14 cellular contexts compared by ENCODE assay signal in genomic region chr5:158039911-158040347, GRCh38.
A peak's percentile ranks its signal among the peaks of the same experiment; 100 is the strongest.
DNase-seq lines count a peak whose midpoint lies in the region; ATAC-seq and TF ChIP-seq lines count a peak whose summit lies in the region.
"Had no signal": no experiment of that assay in that cellular context is flagged by ENCODE, and none has a peak within 500 bp of the region (broad histone marks: within the 10 kb centered on the region; RNA-seq: fewer than 3 reads in every experiment).

No MANE protein-coding gene starts in this region.

- no peak for TF ChIP-seq CTCF in fibroblast of the aortic adventitia (IDR thresholded peaks at IDR 0.05; ENCODE audit: insufficient read depth, low read length)

- H3K36me3 Mint-ChIP-seq in activated T-cell treated with anti-CD3 and anti-CD28 coated beads, Interleukin-2, amount 50 U/mL, for 24 hours (ENCODE audit: low read depth), result no peaks in the 10 kb centered on the region

- H3K9me3 Mint-ChIP-seq in activated T-cell treated with anti-CD3 and anti-CD28 coated beads, Interleukin-2, amount 50 U/mL, for 24 hours, result peaks cover 7% of the 10 kb centered on the region

- no peak overlapping the region for H3K4me3 Mint-ChIP-seq in activated T-cell treated with anti-CD3 and anti-CD28 coated beads, Interleukin-2, amount 50 U/mL, for 24 hours
- H3K4me3 Mint-ChIP-seq: activated CD8-positive, alpha-beta T cell treated with anti-CD3 and anti-CD28 coated beads for 36 hours had no signal

- no peak overlapping the region for H3K27ac Mint-ChIP-seq in activated T-cell treated with anti-CD3 and anti-CD28 coated beads, Interleukin-2, amount 50 U/mL, for 24 hours
- H3K27ac Mint-ChIP-seq: activated CD8-positive, alpha-beta T cell treated with anti-CD3 and anti-CD28 coated beads for 36 hours had no signal

- peak; percentile 7 for DNase-seq in fibroblast of the aortic adventitia (ENCODE audit: low read depth)
- DNase-seq in activated T-cell treated with anti-CD3 and anti-CD28 coated beads, Interleukin-2, amount 50 U/mL, for 24 hours, result no peak
- no peak for DNase-seq in stimulated activated CD4-positive, alpha-beta T cell treated with anti-CD3 and anti-CD28 coated beads, Interleukin-1b, Interleukin-23, amount 100 ng/mL, for 48 hours
- DNase-seq: activated CD8-positive, alpha-beta T cell treated with anti-CD3 and anti-CD28 coated beads for 36 hours; activated gamma-delta T cell; COR-L47; NCI-H526; ovary had no signal

- H3K4me1 Mint-ChIP-seq in activated T-cell treated with anti-CD3 and anti-CD28 coated beads, Interleukin-2, amount 50 U/mL, for 24 hours (ENCODE audit: low read depth), result no peaks in the 10 kb centered on the region

- peaks cover 3% of the 10 kb centered on the region for H3K27me3 Mint-ChIP-seq in activated T-cell treated with anti-CD3 and anti-CD28 coated beads, Interleukin-2, amount 50 U/mL, for 24 hours
- H3K27me3 Mint-ChIP-seq: activated CD8-positive, alpha-beta T cell treated with anti-CD3 and anti-CD28 coated beads for 36 hours had no signal

- ATAC-seq in GM18870 (IDR thresholded peaks at IDR 0.05; ENCODE audit: unreplicated experiment) (peak; percentile 69), GM21576 (IDR thresholded peaks at IDR 0.05; ENCODE audit: unreplicated experiment) (peak; percentile 53), HG03139 (IDR thresholded peaks at IDR 0.05; ENCODE audit: unreplicated experiment) (peak; percentile 50), GM21528 (IDR thresholded peaks at IDR 0.05; ENCODE audit: low FRiP score, unreplicated experiment) (no peak)
- ATAC-seq: activated CD8-positive, alpha-beta T cell treated with anti-CD3 and anti-CD28 coated beads for 36 hours; Right ventricle myocardium inferior had no signal

- H3K4me3 ChIP-seq in fibroblast of the aortic adventitia (ENCODE audit: low read depth, low read length), result no peak overlapping the region
- H3K4me3 ChIP-seq: ovary, suprapubic skin had no signal
